In genomic region chr12:68745376-68745903, GRCh38 we compare ENCODE assay signal across 1 cellular context.
TF ChIP-seq lines count a peak whose summit lies in the region.

No MANE protein-coding gene starts in this region.

TF ChIP-seq in GM23338, 12 proteins besides CTCF, POLR2A, EP300 and RAD21 (continued from another document):
- TF ChIP-seq REST (IDR thresholded peaks at IDR 0.05; ENCODE audit: unreplicated experiment) (no peak), ETS1 (IDR thresholded peaks at IDR 0.05) (no peak), STAT1 (IDR thresholded peaks at IDR 0.05; ENCODE audit: unreplicated experiment) (no peak), EZH2 (IDR thresholded peaks at IDR 0.05; ENCODE audit: low read depth, unreplicated experiment) (no peak), ZNF331 (CRISPR knock-in tag; IDR thresholded peaks at IDR 0.05; ENCODE audit: low read depth) (no peak), CREB1 (CRISPR knock-in tag; IDR thresholded peaks at IDR 0.05; ENCODE audit: low read depth) (no peak)
